ENCODE assay signal across 9 cellular contexts in the genomic region with DNA sequence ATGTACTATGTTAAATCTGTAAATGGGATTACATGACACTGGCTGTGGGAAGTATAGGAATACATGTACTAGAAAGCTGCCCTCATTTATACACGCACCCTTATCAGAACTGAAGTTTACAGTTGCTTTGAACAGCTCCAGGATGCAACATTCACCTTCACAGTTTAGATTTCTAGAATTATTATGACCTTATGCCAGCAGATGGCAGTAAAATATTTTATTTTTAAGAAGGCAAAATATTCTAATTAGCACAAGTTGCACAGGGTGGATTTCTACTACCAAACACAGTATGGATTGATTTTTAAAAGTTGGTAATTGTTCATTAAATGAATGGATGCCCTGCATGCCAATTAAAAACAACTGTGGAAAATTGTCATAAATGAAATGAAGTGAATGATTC.
DNase-seq lines count a peak whose midpoint lies in the region; ATAC-seq and TF ChIP-seq lines count a peak whose summit lies in the region.
"Had no signal": no experiment of that assay in that cellular context is flagged by ENCODE, and none has a peak within 500 bp of the region (broad histone marks: within the 10 kb centered on the region; RNA-seq: fewer than 3 reads in every experiment).

No MANE protein-coding gene starts in this region.

- H3K36me3 ChIP-seq in Loucy (ENCODE audit: insufficient read depth, low read length) (no peaks in the 10 kb centered on the region), neural progenitor cell (no peaks in the 10 kb centered on the region)

- H3K4me3 Mint-ChIP-seq in neural progenitor cell: no peak overlapping the region
- H3K4me3 Mint-ChIP-seq: activated B cell treated with CpG ODN at 0.5 μM for 24 hours had no signal

- no peaks in the 10 kb centered on the region for H3K4me1 ChIP-seq in Loucy (ENCODE audit: insufficient read depth, low read length, poor library complexity, severe bottlenecking)
- H3K4me1 ChIP-seq in neural progenitor cell: no peaks in the 10 kb centered on the region

- H3F3A ChIP-seq in Loucy (ENCODE audit: low read depth) (no peaks in the 10 kb centered on the region), neural progenitor cell (ENCODE audit: low read depth) (no peaks in the 10 kb centered on the region)

- H3K4me2 ChIP-seq in Loucy (ENCODE audit: low read depth, low read length, poor library complexity, severe bottlenecking) (no peak overlapping the region), neural progenitor cell (no peak overlapping the region)

- TF ChIP-seq CTCF in Loucy (conservative IDR thresholded peaks at IDR 0.05; ENCODE audit: low read length) (peak; percentile 60), astrocyte of the cerebellum (IDR thresholded peaks at IDR 0.05; ENCODE audit: low read depth, low read length, missing control alignments) (peak; percentile 13), neural progenitor cell (IDR thresholded peaks at IDR 0.05) (peak; percentile 44), GM20000 (IDR thresholded peaks at IDR 0.05; ENCODE audit: extremely low read depth, missing control alignments) (no peak)

- H3K9ac ChIP-seq in Loucy (ENCODE audit: low read depth, low read length, poor library complexity, severe bottlenecking) (no peak overlapping the region), neural progenitor cell (no peak overlapping the region)

- no peaks in the 10 kb centered on the region for H3K9me3 Mint-ChIP-seq in neural progenitor cell
- H3K9me3 Mint-ChIP-seq: activated B cell treated with CpG ODN at 0.5 μM for 24 hours had no signal

- H2AFZ ChIP-seq in Loucy (ENCODE audit: low read length) (no peak overlapping the region), neural progenitor cell (replicated peaks) (no peak overlapping the region)

- no peaks in the 10 kb centered on the region for H3K4me1 Mint-ChIP-seq in neural progenitor cell
- H3K4me1 Mint-ChIP-seq: activated B cell treated with CpG ODN at 0.5 μM for 24 hours had no signal

- no peaks in the 10 kb centered on the region for H3K9me3 ChIP-seq in Loucy (ENCODE audit: insufficient read depth, low read depth, low read length)
- no peaks in the 10 kb centered on the region for H3K9me3 ChIP-seq in neural progenitor cell (ENCODE audit: low read depth)

- in situ Hi-C loops in astrocyte of the cerebellum (cut with HindIII; ENCODE audit: low sequenced_read_pairs): no loop called here

- H3K9me2 ChIP-seq in Loucy (replicated peaks; ENCODE audit: low read depth, low read length): no peaks in the 10 kb centered on the region

- H3K4me3 ChIP-seq in Loucy (ENCODE audit: low read length, poor library complexity, severe bottlenecking) (no peak overlapping the region), astrocyte of the cerebellum (ENCODE audit: low read depth, low read length) (no peak overlapping the region), neural progenitor cell (no peak overlapping the region)

- no peaks in the 10 kb centered on the region for H4K20me1 ChIP-seq in Loucy (ENCODE audit: insufficient read depth, low read length, poor library complexity, severe bottlenecking)
- H4K20me1 ChIP-seq in neural progenitor cell (ENCODE audit: low read depth): no peaks in the 10 kb centered on the region

- H3K27ac ChIP-seq in neural progenitor cell: no peak overlapping the region

- no peak overlapping the region for H3K27ac Mint-ChIP-seq in neural progenitor cell
- H3K27ac Mint-ChIP-seq: activated B cell treated with CpG ODN at 0.5 μM for 24 hours had no signal

- intact Hi-C loops in posterior cingulate gyrus (cut with DNase I): no loop called here

- H3K27me3 Mint-ChIP-seq in neural progenitor cell (ENCODE audit: insufficient read depth, low read depth): no peaks in the 10 kb centered on the region
- H3K27me3 Mint-ChIP-seq: activated B cell treated with CpG ODN at 0.5 μM for 24 hours had no signal

- H3K27me3 ChIP-seq in Loucy (ENCODE audit: insufficient read depth, low read length, poor library complexity, severe bottlenecking): no peaks in the 10 kb centered on the region
- no peaks in the 10 kb centered on the region for H3K27me3 ChIP-seq in neural progenitor cell

- no peak for DNase-seq in astrocyte of the cerebellum (ENCODE audit: low read depth)
- DNase-seq in neural progenitor cell (ENCODE audit: low spot score): no peak
- DNase-seq in posterior cingulate gyrus: no peak
- no peak for DNase-seq in GM20000 (ENCODE audit: low spot score)
- DNase-seq: activated B cell treated with CpG ODN at 0.5 μM for 24 hours, hypothalamus had no signal

- ATAC-seq in GM18868 (IDR thresholded peaks at IDR 0.05; ENCODE audit: unreplicated experiment) (peak; percentile 47), GM19463 (IDR thresholded peaks at IDR 0.05; ENCODE audit: unreplicated experiment) (no peak)

- H3K36me3 Mint-ChIP-seq in neural progenitor cell: no peaks in the 10 kb centered on the region

- no peaks in the 10 kb centered on the region for H3K79me2 ChIP-seq in Loucy (ENCODE audit: insufficient read depth, low read length)
- H3K79me2 ChIP-seq in neural progenitor cell (ENCODE audit: low read depth): no peaks in the 10 kb centered on the region
